In the genomic region with DNA sequence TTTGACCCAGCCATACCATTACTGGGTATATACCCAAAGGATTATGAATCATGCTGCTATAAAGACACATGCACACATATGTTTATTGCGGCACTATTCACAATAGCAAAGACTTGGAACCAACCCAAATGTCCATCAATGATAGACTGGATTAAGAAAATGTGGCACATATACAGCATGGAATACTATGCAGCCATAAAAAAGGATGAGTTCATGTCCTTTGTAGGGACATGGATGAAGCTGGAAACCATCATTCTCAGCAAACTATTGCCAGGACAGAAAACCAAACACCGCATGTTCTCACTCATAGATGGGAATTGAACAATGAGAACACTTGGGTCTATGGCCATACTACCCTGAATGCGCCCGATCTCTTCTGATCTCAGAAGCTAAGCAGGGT, we compare ENCODE assay signal across 1 cellular context.
TF ChIP-seq lines count a peak whose summit lies in the region.
"Not testable (repeated sequence)": the region's sequence is repeated elsewhere in the genome, so short reads cannot be mapped to it uniquely, and the experiment has no call there.

No MANE protein-coding gene starts in this region.

- H3K36me3 ChIP-seq in HEK293 (ENCODE audit: control insufficient read depth in 2 of 2, insufficient read depth in 1 of 2, low read length in 2 of 2) = peaks cover 8 to 14% of the 10 kb centered on the region in 2 experiments

- H3K27ac ChIP-seq in HEK293 (ENCODE audit: extremely low read depth, low read depth, low read length) = not testable (repeated sequence)

- not testable (repeated sequence) for TF ChIP-seq CTCF in HEK293 (tag by site-specific recombination; IDR thresholded peaks at IDR 0.05)

- not testable (repeated sequence) for H3K4me3 ChIP-seq in HEK293 (ENCODE audit: low read depth, low read length)

- not testable (repeated sequence) for H3K9me3 ChIP-seq in HEK293 (ENCODE audit: control insufficient read depth, insufficient read depth, low read depth, low read length)

- POLR2A ChIA-PET in HEK293 (lab: Yijun Ruan, JAX) = not testable (repeated sequence)

- not testable (repeated sequence) for H3K4me1 ChIP-seq in HEK293 (ENCODE audit: control insufficient read depth, insufficient read depth, low read length)

- CTCF ChIA-PET in HEK293 (lab: Yijun Ruan, JAX) = not testable (repeated sequence)

TF ChIP-seq in HEK293, 187 proteins besides CTCF, POLR2A, EP300 and RAD21:
- peak; percentile 98 for TF ChIP-seq ZNF146 (tag by site-specific recombination; IDR thresholded peaks at IDR 0.05)
- TF ChIP-seq, protein P1, sequence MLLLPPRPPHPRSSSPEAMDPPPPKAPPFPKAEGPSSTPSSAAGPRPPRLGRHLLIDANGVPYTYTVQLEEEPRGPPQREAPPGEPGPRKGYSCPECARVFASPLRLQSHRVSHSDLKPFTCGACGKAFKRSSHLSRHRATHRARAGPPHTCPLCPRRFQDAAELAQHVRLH (tag by site-specific recombination; IDR thresholded peaks at IDR 0.05) = peak; percentile 87
- TF ChIP-seq, protein P2, sequence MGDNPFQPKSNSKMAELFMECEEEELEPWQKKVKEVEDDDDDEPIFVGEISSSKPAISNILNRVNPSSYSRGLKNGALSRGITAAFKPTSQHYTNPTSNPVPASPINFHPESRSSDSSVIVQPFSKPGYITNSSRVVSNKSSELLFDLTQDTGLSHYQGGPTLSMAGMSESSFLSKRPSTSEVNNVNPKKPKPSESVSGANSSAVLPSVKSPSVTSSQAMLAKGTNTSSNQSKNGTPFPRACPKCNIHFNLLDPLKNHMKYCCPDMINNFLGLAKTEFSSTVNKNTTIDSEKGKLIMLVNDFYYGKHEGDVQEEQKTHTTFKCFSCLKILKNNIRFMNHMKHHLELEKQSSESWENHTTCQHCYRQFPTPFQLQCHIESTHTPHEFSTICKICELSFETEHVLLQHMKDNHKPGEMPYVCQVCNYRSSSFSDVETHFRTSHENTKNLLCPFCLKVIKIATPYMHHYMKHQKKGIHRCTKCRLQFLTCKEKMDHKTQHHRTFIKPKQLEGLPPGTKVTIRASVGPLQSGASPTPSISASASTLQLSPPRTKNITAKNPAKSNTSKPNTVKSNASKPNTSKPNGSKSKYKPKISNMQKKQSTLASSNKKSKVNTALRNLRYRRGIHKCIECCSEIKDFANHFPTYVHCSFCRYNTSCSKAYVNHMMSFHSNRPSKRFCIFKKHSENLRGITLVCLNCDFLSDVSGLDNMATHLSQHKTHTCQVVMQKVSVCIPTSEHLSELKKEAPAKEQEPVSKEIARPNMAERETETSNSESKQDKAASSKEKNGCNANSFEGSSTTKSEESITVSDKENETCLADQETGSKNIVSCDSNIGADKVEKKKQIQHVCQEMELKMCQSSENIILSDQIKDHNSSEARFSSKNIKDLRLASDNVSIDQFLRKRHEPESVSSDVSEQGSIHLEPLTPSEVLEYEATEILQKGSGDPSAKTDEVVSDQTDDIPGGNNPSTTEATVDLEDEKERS (tag by site-specific recombination; IDR thresholded peaks at IDR 0.05) = peak; percentile 88; the same call in 1 of the 2 replicates
